ENCODE assay signal across 8 cellular contexts in the genomic region with DNA sequence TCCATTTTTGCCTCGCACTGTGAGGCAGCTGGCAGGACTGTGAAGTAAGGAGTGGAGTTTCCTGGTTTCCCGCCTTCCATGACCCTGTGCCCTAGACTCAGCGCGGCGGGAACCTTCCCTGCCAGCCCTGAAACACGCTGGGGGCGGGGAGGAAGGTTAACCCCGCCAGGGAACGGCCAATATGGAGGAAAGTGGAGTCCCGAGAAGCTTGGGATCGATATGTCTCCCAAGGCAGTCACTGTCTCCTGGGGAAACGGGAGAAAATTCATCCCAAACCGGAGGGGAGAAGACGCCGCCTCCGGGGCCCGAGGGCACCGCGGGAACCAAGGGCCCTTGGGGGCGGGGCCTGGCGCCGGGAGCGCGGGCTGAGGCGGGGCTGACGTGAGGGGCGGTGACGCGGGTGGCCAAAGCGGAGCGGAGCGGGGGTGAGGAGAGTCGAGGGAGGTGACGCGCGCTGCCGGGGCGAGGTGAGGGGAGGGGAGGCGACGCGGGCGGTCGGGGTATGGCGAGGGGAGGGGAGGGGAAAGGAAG. TPM values are rescaled to one million over a fixed set of nuclear protein-coding genes. Genes with fewer than 3 reads are reported as not detected.
DNase-seq lines count a peak whose midpoint lies in the region; ATAC-seq and TF ChIP-seq lines count a peak whose summit lies in the region.

Gene HMCES (plus strand): TSS at position 432 of the 531 bp plus-strand sequence. CDS start 863 bp downstream, outside the sequence.

- ATAC-seq in HG02870 (IDR thresholded peaks at IDR 0.05; ENCODE audit: unreplicated experiment) (peak; percentile 33), left cardiac atrium (peak; percentile 96 to 98)

- peaks cover 21% of the 10 kb centered on the region for H3K36me3 Mint-ChIP-seq in type B pancreatic cell

- DNase-seq in NCI-H187 treated with DMSO at 0.1 percent for 48 hours (lab: John Stamatoyannopoulos, UW) (peak; percentile 60), T-helper 2 cell (peak; percentile 90 to 97 (median 93)), amygdala (lab: John Stamatoyannopoulos, UW) (peak; percentile 3 to 95 (median 79)), left cardiac atrium (peak; percentile 95), posterior vena cava (ENCODE audit: low spot score) (peak; percentile 98), type B pancreatic cell (ENCODE audit: extremely low spot score, unreplicated experiment) (peak; percentile 95)

- peaks cover 19% of the 10 kb centered on the region for H3K4me1 Mint-ChIP-seq in type B pancreatic cell (ENCODE audit: unreplicated experiment)

- intact Hi-C loops in left cardiac atrium (cut with DNase I) (no loop called here), posterior vena cava (cut with DNase I) (loop anchor here in 1 of 2 donors (2.0 kb wide), 1 partner anchor 36 kb away; no protein-coding TSS in a partner anchor)

- H3K27ac Mint-ChIP-seq in type B pancreatic cell, result peak within 1 kb of the TSS; percentile 98

- peak within 1 kb of the TSS; percentile 98 for H3K4me3 Mint-ChIP-seq in type B pancreatic cell

- peak within 1 kb of the TSS; percentile 82 for H3K4me3 ChIP-seq in GM08714 (ENCODE audit: low read length)

- H3K9me3 Mint-ChIP-seq in type B pancreatic cell, result no peaks in the 10 kb centered on the region

- TF ChIP-seq CTCF in type B pancreatic cell (conservative IDR thresholded peaks at IDR 0.05), result peak; percentile 1

- no peaks in the 10 kb centered on the region for H3K27me3 Mint-ChIP-seq in type B pancreatic cell

RNA-seq across cellular contexts. Expression of gene HMCES, which starts in this region (rescaled TPM):
- 10 to 100 TPM; 44.6 to 46.7 TPM for total RNA-seq in left cardiac atrium
- total RNA-seq in posterior vena cava, result 10 to 100 TPM; 24.5 to 25.2 TPM
- 33.2 and 34.9 TPM in 2 replicates for total RNA-seq in type B pancreatic cell (ENCODE audit: low replicate concordance)

Comparison
In these comparisons a context has a peak if more than half of its experiments do, and no peak if none do; other contexts are left out.
1. Peak in every context shown above with its lines: DNase-seq, ATAC-seq and H3K4me3 ChIP-seq.